ENCODE assay signal across 13 cellular contexts in genomic region chr1:115314765-115315164, GRCh38. TPM values are rescaled to one million over a fixed set of nuclear protein-coding genes. Genes with fewer than 3 reads are reported as not detected.
DNase-seq lines count a peak whose midpoint lies in the region; ATAC-seq and TF ChIP-seq lines count a peak whose summit lies in the region.
"Had no signal": no experiment of that assay in that cellular context is flagged by ENCODE, and none has a peak within 500 bp of the region (broad histone marks: within the 10 kb centered on the region; RNA-seq: fewer than 3 reads in every experiment).

No MANE protein-coding gene starts in this region.

- DNase-seq in AG20443 (ENCODE audit: low spot score) (peak; percentile 75), M059J (ENCODE audit: low read depth) (peak; percentile 91), choroid plexus epithelial cell (ENCODE audit: low read depth) (peak; percentile 71), mesendoderm (peak; percentile 89), substantia nigra (lab: John Stamatoyannopoulos, UW) (no peak), erythroblast (lab: John Stamatoyannopoulos, UW) (no peak)
- DNase-seq: activated CD8-positive, alpha-beta T cell treated with anti-CD3 and anti-CD28 coated beads, Interleukin-2, amount 10 ng/mL, durations not matched to agents 7 days and 5 days; effector CD4-positive, alpha-beta T cell; stimulated activated naive CD4-positive, alpha-beta T cell treated with Interleukin-2 at 50 U/mL for 16 hours had no signal

- H4K5ac ChIP-seq in mesendoderm (ENCODE audit: low read length) = no peak overlapping the region

- TF ChIP-seq POLR2A in erythroblast (IDR thresholded peaks at IDR 0.05; ENCODE audit: low read length) = no peak

- H3K27me3 ChIP-seq in mesendoderm (ENCODE audit: insufficient read depth, low read length, poor library complexity) = no peaks in the 10 kb centered on the region
- H3K27me3 ChIP-seq: neural progenitor cell had no signal

- no peak overlapping the region for H3K23ac ChIP-seq in mesendoderm (ENCODE audit: low read length)

- H3K56ac ChIP-seq in mesendoderm (ENCODE audit: low read length) = no peak overlapping the region

- H3K27ac ChIP-seq in mesendoderm (ENCODE audit: low read depth, low read length) (no peak overlapping the region), substantia nigra (ENCODE audit: low read depth, low read length, poor library complexity, severe bottlenecking) (no peak overlapping the region)
- H3K27ac ChIP-seq: neural progenitor cell had no signal

- no peaks in the 10 kb centered on the region for H3K36me3 ChIP-seq in mesendoderm (ENCODE audit: control insufficient read depth, insufficient read depth, low read length)
- H3K36me3 ChIP-seq: neural progenitor cell had no signal

- no peak overlapping the region for H2AK5ac ChIP-seq in mesendoderm (ENCODE audit: low read length)

- no peak overlapping the region for H3K4ac ChIP-seq in mesendoderm (ENCODE audit: low read depth, low read length)

- no peaks in the 10 kb centered on the region for H3K4me1 ChIP-seq in mesendoderm (ENCODE audit: control insufficient read depth, low read depth, low read length)
- H3K4me1 ChIP-seq: neural progenitor cell had no signal

- no peaks in the 10 kb centered on the region for H3K79me2 ChIP-seq in mesendoderm (ENCODE audit: control insufficient read depth, insufficient read depth, low read length)

- H2BK120ac ChIP-seq in mesendoderm (ENCODE audit: low read depth, low read length) = no peak overlapping the region

- WGBS in mesendoderm (ENCODE audit: extremely low coverage, insufficient coverage, low lambda C conversion rate) = no CpG with 5 or more reads among the region's 3 CpGs

- no peaks in the 10 kb centered on the region for H3K79me1 ChIP-seq in mesendoderm (ENCODE audit: low read length)

- no peak for TF ChIP-seq CTCF in choroid plexus epithelial cell (conservative IDR thresholded peaks at IDR 0.05; ENCODE audit: low read depth, low read length)

- no peak overlapping the region for H3K9ac ChIP-seq in mesendoderm (ENCODE audit: low read length)
- H3K9ac ChIP-seq: neural progenitor cell had no signal

- H4K8ac ChIP-seq in mesendoderm (ENCODE audit: low read depth, low read length) = no peak overlapping the region

- no peak overlapping the region for H3K4me2 ChIP-seq in mesendoderm (ENCODE audit: low read length)
- H3K4me2 ChIP-seq: neural progenitor cell had no signal

- H3K18ac ChIP-seq in mesendoderm (ENCODE audit: low read length) = no peak overlapping the region

- no peak overlapping the region for H3K4me3 ChIP-seq in choroid plexus epithelial cell (ENCODE audit: low read depth, low read length)
- H3K4me3 ChIP-seq in mesendoderm (ENCODE audit: low read length) = no peak overlapping the region
- H3K4me3 ChIP-seq: neural progenitor cell had no signal

- H2BK5ac ChIP-seq in mesendoderm (ENCODE audit: low read length) = no peak overlapping the region

- ATAC-seq in HG02642 (IDR thresholded peaks at IDR 0.05; ENCODE audit: poor library complexity, unreplicated experiment) (no peak), GM18858 (IDR thresholded peaks at IDR 0.05; ENCODE audit: unreplicated experiment) (no peak)
- ATAC-seq: activated CD8-positive, alpha-beta T cell treated with anti-CD3 and anti-CD28 coated beads, Interleukin-2, amount 10 ng/mL, durations not matched to agents 7 days and 5 days had no signal

- no peak overlapping the region for H2BK15ac ChIP-seq in mesendoderm (replicated peaks; ENCODE audit: low read depth)

RNA-seq across cellular contexts. Expression of gene NGF, which starts 23.3 kb away (rescaled TPM):
- 7.6 and 9.7 TPM in 2 replicates for total RNA-seq in M059J (2014; rRNA removed; shearing (Covaris generic))
- 0.45 TPM for polyA plus RNA-seq in mesendoderm (2013, experiment 1 of 2)
- polyA plus RNA-seq in mesendoderm (2013, experiment 2 of 2) = 0.41 TPM
- total RNA-seq: activated CD8-positive, alpha-beta T cell treated with anti-CD3 and anti-CD28 coated beads, Interleukin-2, amount 10 ng/mL, durations not matched to agents 7 days and 5 days had no signal
- polyA plus RNA-seq: CD14-positive monocyte had no signal

Comparison
In these comparisons a context has a peak if more than half of its experiments do, and no peak if none do; other contexts are left out.
1. DNase-seq: peak in AG20443 (single experiment), M059J (single experiment), choroid plexus epithelial cell (single experiment) and mesendoderm (single experiment); none in substantia nigra (0 of 49) and erythroblast (0 of 2).